ENCODE assay signal across 10 cellular contexts in the genomic region with DNA sequence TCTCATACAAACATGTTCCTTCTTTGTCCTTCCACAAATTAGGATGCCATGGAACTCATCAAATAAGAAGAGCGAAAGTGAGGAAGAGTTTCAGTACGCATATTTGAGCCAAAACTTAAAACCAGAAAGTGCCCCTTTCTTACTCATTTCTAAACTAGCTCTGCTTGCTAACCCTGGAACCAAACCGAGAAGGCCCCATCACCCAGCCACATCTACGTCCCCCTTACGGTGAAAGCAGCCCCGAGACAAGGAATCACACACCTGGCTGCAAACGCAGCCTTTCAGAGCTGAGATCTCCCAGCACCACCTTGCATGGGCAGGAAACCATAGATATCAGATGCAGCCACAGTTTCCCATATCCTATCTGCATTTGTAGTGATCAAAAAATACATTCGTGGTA. TPM values are rescaled to one million over a fixed set of nuclear protein-coding genes. Genes with fewer than 3 reads are reported as not detected.
DNase-seq lines count a peak whose midpoint lies in the region; ATAC-seq lines count a peak whose summit lies in the region.
"Had no signal": no experiment of that assay in that cellular context is flagged by ENCODE, and none has a peak within 500 bp of the region (broad histone marks: within the 10 kb centered on the region; RNA-seq: fewer than 3 reads in every experiment).

No MANE protein-coding gene starts in this region.

- no peak overlapping the region for H3K27ac Mint-ChIP-seq in activated T-cell treated with anti-CD3 and anti-CD28 coated beads, Interleukin-2, amount 50 U/mL, for 72 hours

- peak; percentile 46 for ATAC-seq in activated CD4-positive, CD25-positive, alpha-beta regulatory T cell treated with anti-CD3 and anti-CD28 coated beads, Interleukin-2, amount 50 U/mL, for 24 hours
- ATAC-seq in HG02852 (IDR thresholded peaks at IDR 0.05; ENCODE audit: unreplicated experiment) (peak; percentile 70), HG02759 (IDR thresholded peaks at IDR 0.05; ENCODE audit: unreplicated experiment) (no peak), GM19463 (IDR thresholded peaks at IDR 0.05; ENCODE audit: unreplicated experiment) (no peak)
- peak; percentile 88 to 92 for ATAC-seq in activated T-cell treated with anti-CD3 and anti-CD28 coated beads, Interleukin-2, amount 50 U/mL, for 72 hours (replicated peaks in 1 of 2)

- DNase-seq in activated CD4-positive, CD25-positive, alpha-beta regulatory T cell treated with anti-CD3 and anti-CD28 coated beads, Interleukin-2, amount 50 U/mL, for 72 hours: no peak
- peak; percentile 62 to 78 for DNase-seq in activated T-cell treated with anti-CD3 and anti-CD28 coated beads, Interleukin-2, amount 50 U/mL, for 72 hours
- peak; percentile 37 to 43 for DNase-seq in stimulated activated CD4-positive, alpha-beta T cell treated with anti-CD3 and anti-CD28 coated beads, Interleukin-4, amount 100 ng/mL, for 48 hours (ENCODE audit: low read depth in 2 of 2)
- no peak for DNase-seq in NCI-H2196 (lab: John Stamatoyannopoulos, UW; ENCODE audit: unreplicated experiment)
- DNase-seq: mesenchymal stem cell, NCI-H1436 treated with DMSO at 0.1 percent for 48 hours had no signal

- H3K4me3 Mint-ChIP-seq in activated T-cell treated with anti-CD3 and anti-CD28 coated beads, Interleukin-2, amount 50 U/mL, for 72 hours: peak overlapping the region; percentile 60 to 68

- H3K9me3 Mint-ChIP-seq in activated T-cell treated with anti-CD3 and anti-CD28 coated beads, Interleukin-2, amount 50 U/mL, for 72 hours: no peaks in the 10 kb centered on the region

- H3K36me3 Mint-ChIP-seq in activated T-cell treated with anti-CD3 and anti-CD28 coated beads, Interleukin-2, amount 50 U/mL, for 72 hours (ENCODE audit: insufficient read depth in 2 of 2): peaks cover 7 to 13% of the 10 kb centered on the region in 2 donors

- no peaks in the 10 kb centered on the region for H3K27me3 Mint-ChIP-seq in activated T-cell treated with anti-CD3 and anti-CD28 coated beads, Interleukin-2, amount 50 U/mL, for 72 hours (ENCODE audit: low read depth)

- H3K4me1 Mint-ChIP-seq in activated T-cell treated with anti-CD3 and anti-CD28 coated beads, Interleukin-2, amount 50 U/mL, for 72 hours (ENCODE audit: low read depth): peaks cover 72% of the 10 kb centered on the region

RNA-seq across cellular contexts. Expression of a gene that starts 28.5 kb away (rescaled TPM):
- 10 to 100 TPM; 37.2 to 43.0 TPM for total RNA-seq in activated T-cell treated with anti-CD3 and anti-CD28 coated beads, Interleukin-2, amount 50 U/mL, for 72 hours

Comparison
In these comparisons a context has a peak if more than half of its experiments do, and no peak if none do; other contexts are left out.
1. ATAC-seq: peak in activated CD4-positive, CD25-positive, alpha-beta regulatory T cell treated with anti-CD3 and anti-CD28 coated beads, Interleukin-2, amount 50 U/mL, for 24 hours (2 of 2), HG02852 (single experiment) and activated T-cell treated with anti-CD3 and anti-CD28 coated beads, Interleukin-2, amount 50 U/mL, for 72 hours (2 of 2); none in HG02759 (single experiment) and GM19463 (single experiment).
2. DNase-seq: peak in activated T-cell treated with anti-CD3 and anti-CD28 coated beads, Interleukin-2, amount 50 U/mL, for 72 hours (2 of 2) and stimulated activated CD4-positive, alpha-beta T cell treated with anti-CD3 and anti-CD28 coated beads, Interleukin-4, amount 100 ng/mL, for 48 hours (2 of 2); none in activated CD4-positive, CD25-positive, alpha-beta regulatory T cell treated with anti-CD3 and anti-CD28 coated beads, Interleukin-2, amount 50 U/mL, for 72 hours (single experiment) and NCI-H2196 (single experiment).